In the genomic region with DNA sequence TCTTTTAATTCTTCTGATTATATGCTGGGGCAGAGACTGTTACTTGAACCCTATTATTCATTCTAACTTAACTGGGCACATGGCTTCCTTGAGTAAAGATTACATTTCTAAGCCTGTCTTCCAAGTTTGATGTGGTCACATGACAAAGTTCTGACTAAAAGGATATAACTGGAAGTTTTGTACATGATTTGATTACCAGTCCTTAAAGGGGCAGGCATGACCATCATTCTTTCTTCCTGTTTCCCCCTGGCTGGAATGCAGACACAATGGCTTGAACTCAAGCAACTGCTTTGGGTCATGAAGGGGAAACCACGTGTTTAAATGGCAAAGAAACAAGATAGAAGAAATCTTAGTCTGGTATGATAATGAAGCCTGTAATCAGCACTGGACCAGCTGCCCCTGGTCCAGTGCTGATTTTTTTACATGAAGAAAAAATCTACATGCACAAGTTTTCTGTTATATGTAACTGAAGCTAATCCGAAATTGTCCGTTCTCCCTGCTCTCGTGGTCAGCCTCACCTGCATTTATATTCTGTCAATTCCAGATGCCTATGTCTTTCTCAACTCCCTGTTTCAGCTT, we compare ENCODE assay signal across 15 cellular contexts. TPM values are rescaled to one million over a fixed set of nuclear protein-coding genes. Genes with fewer than 3 reads are reported as not detected.
DNase-seq lines count a peak whose midpoint lies in the region; ATAC-seq and TF ChIP-seq lines count a peak whose summit lies in the region.
"Had no signal": no experiment of that assay in that cellular context is flagged by ENCODE, and none has a peak within 500 bp of the region (broad histone marks: within the 10 kb centered on the region; RNA-seq: fewer than 3 reads in every experiment).

No MANE protein-coding gene starts in this region.

- H3K4me1 Mint-ChIP-seq in WTC11 = no peaks in the 10 kb centered on the region; the same call in 1 of the 2 replicates

- no peak for TF ChIP-seq CTCF in WTC11 (IDR thresholded peaks at IDR 0.05)

- no peak overlapping the region for H2AK5ac ChIP-seq in mesenchymal stem cell (ENCODE audit: low read length, severe bottlenecking)

- H3K9ac ChIP-seq in mesenchymal stem cell (ENCODE audit: low read length) = peak overlapping the region; percentile 11
- H3K9ac ChIP-seq: BLaER1 had no signal

- H3K4me3 Mint-ChIP-seq in WTC11 = no peak overlapping the region
- H3K4me3 Mint-ChIP-seq: H9 had no signal

- no peak overlapping the region for H2BK15ac ChIP-seq in mesenchymal stem cell (ENCODE audit: low read depth, poor library complexity, severe bottlenecking)

- H2BK12ac ChIP-seq in mesenchymal stem cell (ENCODE audit: low read length in 2 of 2) = no peak overlapping the region

- no peak for ATAC-seq in WTC11

- H3K9me3 Mint-ChIP-seq in WTC11 = no peaks in the 10 kb centered on the region
- H3K9me3 Mint-ChIP-seq: H9 had no signal

- CTCF ChIA-PET in WTC11 (lab: Charles Lee) = interaction anchor here (0.6 kb wide), 1 partner anchor 199 kb away, joined by 3 read pairs; no protein-coding TSS in a partner anchor

- no peak overlapping the region for H3K14ac ChIP-seq in mesenchymal stem cell (ENCODE audit: low read length in 2 of 2)

- DNase-seq in EL = peak; percentile 4
- DNase-seq in RKO (ENCODE audit: low spot score) = peak; percentile 38
- peak; percentile 62 to 66 for DNase-seq in erythroblast (lab: John Stamatoyannopoulos, UW)
- no peak for DNase-seq in mesenchymal stem cell
- no peak for DNase-seq in NCI-H1092 (lab: John Stamatoyannopoulos, UW)
- no peak for DNase-seq in WTC11 (ENCODE audit: low spot score)
- no peak for DNase-seq in caudate nucleus (lab: John Stamatoyannopoulos, UW)
- DNase-seq: COR-L47, DMS153, H9, NCI-H1436 treated with DMSO at 0.1 percent for 48 hours, NCI-H2081, NCI-H2227 treated with DMSO at 0.1 percent for 48 hours, NCI-H526 treated with DMSO at 0.1 percent for 48 hours had no signal

- no peak overlapping the region for H3K4me2 ChIP-seq in mesenchymal stem cell (ENCODE audit: low read length, poor library complexity, severe bottlenecking)
- H3K4me2 ChIP-seq: BLaER1 had no signal

- H3K23ac ChIP-seq in mesenchymal stem cell (ENCODE audit: low read length in 2 of 2) = no peak overlapping the region

- POLR2A ChIA-PET in WTC11 (lab: Charles Lee) = no interaction called here

- H3K36me3 ChIP-seq in mesenchymal stem cell (ENCODE audit: control insufficient read depth in 1 of 2, insufficient read depth in 2 of 2, low read depth in 1 of 2, low read length in 2 of 2) = no peaks in the 10 kb centered on the region
- H3K36me3 ChIP-seq: BLaER1 had no signal

- H3K27ac ChIP-seq in mesenchymal stem cell (ENCODE audit: low read length, poor library complexity, severe bottlenecking) = no peak overlapping the region
- H3K27ac ChIP-seq in caudate nucleus (ENCODE audit: low read depth, low read length) = no peak overlapping the region
- H3K27ac ChIP-seq: BLaER1 had no signal

- H4K8ac ChIP-seq in mesenchymal stem cell (ENCODE audit: low read length) = no peak overlapping the region

- H2BK5ac ChIP-seq in mesenchymal stem cell (ENCODE audit: low read depth, low read length, poor library complexity, severe bottlenecking) = no peak overlapping the region

- no peak overlapping the region for H4K91ac ChIP-seq in mesenchymal stem cell (ENCODE audit: low read length)

- H3K36me3 Mint-ChIP-seq in WTC11 = no peaks in the 10 kb centered on the region

- H3K4me3 ChIP-seq in mesenchymal stem cell (ENCODE audit: insufficient read depth in 1 of 2, low read depth in 1 of 2, low read length in 2 of 2) = no peak overlapping the region
- H3K4me3 ChIP-seq: BLaER1 had no signal

- H2BK120ac ChIP-seq in mesenchymal stem cell (ENCODE audit: low read depth, low read length) = no peak overlapping the region

- peaks cover 0 to 21% of the 10 kb centered on the region in 2 experiments for H3K27me3 ChIP-seq in mesenchymal stem cell (ENCODE audit: control insufficient read depth in 1 of 2, insufficient read depth in 1 of 2, low read length in 2 of 2)
- H3K27me3 ChIP-seq: BLaER1 had no signal

- no peak overlapping the region for H3K4ac ChIP-seq in mesenchymal stem cell (ENCODE audit: low read depth in 1 of 2, low read length in 2 of 2)

- H3K27ac Mint-ChIP-seq in WTC11 = no peak overlapping the region

- no peak overlapping the region for H2AFZ ChIP-seq in mesenchymal stem cell (ENCODE audit: low read depth, low read length)

- no peaks in the 10 kb centered on the region for H3K9me3 ChIP-seq in mesenchymal stem cell (ENCODE audit: control insufficient read depth, low read length)
- H3K9me3 ChIP-seq: BLaER1 had no signal

- no peaks in the 10 kb centered on the region for H3K4me1 ChIP-seq in mesenchymal stem cell (ENCODE audit: control insufficient read depth, insufficient read depth, low read depth, low read length)

- no peak for TF ChIP-seq POLR2A in erythroblast (IDR thresholded peaks at IDR 0.05; ENCODE audit: low read length)

- WGBS in mesenchymal stem cell = 71% methylated on average over 4 of the region's 4 CpGs

- no peak overlapping the region for H3K18ac ChIP-seq in mesenchymal stem cell (ENCODE audit: low read depth in 1 of 2, low read length in 2 of 2)

- peaks cover 3% of the 10 kb centered on the region; the same call in 1 of the 2 replicates for H3K27me3 Mint-ChIP-seq in WTC11 (ENCODE audit: low read depth)

- H3K79me1 ChIP-seq in mesenchymal stem cell (replicated peaks; ENCODE audit: low read length, poor library complexity, severe bottlenecking) = no peaks in the 10 kb centered on the region

TF ChIP-seq in WTC11, 78 proteins besides CTCF, POLR2A, EP300 and RAD21 (continues in another document):
- TF ChIP-seq NFYB (CRISPR knock-in tag; conservative IDR thresholded peaks at IDR 0.05; ENCODE audit: low read depth) = no peak
- no peak for TF ChIP-seq E2F1 (CRISPR knock-in tag; IDR thresholded peaks at IDR 0.05)
- TF ChIP-seq, protein P1, sequence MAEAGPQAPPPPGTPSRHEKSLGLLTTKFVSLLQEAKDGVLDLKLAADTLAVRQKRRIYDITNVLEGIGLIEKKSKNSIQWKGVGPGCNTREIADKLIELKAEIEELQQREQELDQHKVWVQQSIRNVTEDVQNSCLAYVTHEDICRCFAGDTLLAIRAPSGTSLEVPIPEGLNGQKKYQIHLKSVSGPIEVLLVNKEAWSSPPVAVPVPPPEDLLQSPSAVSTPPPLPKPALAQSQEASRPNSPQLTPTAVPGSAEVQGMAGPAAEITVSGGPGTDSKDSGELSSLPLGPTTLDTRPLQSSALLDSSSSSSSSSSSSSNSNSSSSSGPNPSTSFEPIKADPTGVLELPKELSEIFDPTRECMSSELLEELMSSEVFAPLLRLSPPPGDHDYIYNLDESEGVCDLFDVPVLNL (CRISPR knock-in tag; IDR thresholded peaks at IDR 0.05; ENCODE audit: borderline replicate concordance, low read depth) = no peak
- no peak for TF ChIP-seq CDX4 (CRISPR knock-in tag; IDR thresholded peaks at IDR 0.05; ENCODE audit: borderline replicate concordance)
- no peak for TF ChIP-seq ARID4B (CRISPR knock-in tag; IDR thresholded peaks at IDR 0.05; ENCODE audit: borderline replicate concordance)
- no peak for TF ChIP-seq ATF3 (CRISPR knock-in tag; conservative IDR thresholded peaks at IDR 0.05)
- TF ChIP-seq CREB1 (CRISPR knock-in tag; IDR thresholded peaks at IDR 0.05) = no peak

RNA-seq across cellular contexts. Expression of gene SHLD1, which starts 15.6 kb away (rescaled TPM):
- 5.1 TPM for polyA plus RNA-seq in mesenchymal stem cell (2013, experiment 1 of 2)
- polyA plus RNA-seq in mesenchymal stem cell (2013, experiment 2 of 2) = 5.0 TPM
- 4.1 to 6.6 TPM (median 4.4 TPM) in 3 replicates for total RNA-seq in WTC11 (2021)

Comparison
In these comparisons a context has a peak if more than half of its experiments do, and no peak if none do; other contexts are left out.
1. DNase-seq: peak in EL (single experiment), RKO (single experiment) and erythroblast (2 of 2); none in mesenchymal stem cell (single experiment), NCI-H1092 (single experiment), WTC11 (single experiment) and caudate nucleus (0 of 61).